In genomic region chr11:119650251-119650650, GRCh38 we compare ENCODE assay signal across 20 cellular contexts.
"Had no signal": no experiment of that assay in that cellular context is flagged by ENCODE, and none has a peak within 500 bp of the region (broad histone marks: within the 10 kb centered on the region; RNA-seq: fewer than 3 reads in every experiment).

No MANE protein-coding gene starts in this region.

- H3K4me1 Mint-ChIP-seq: naive thymus-derived CD8-positive, alpha-beta T cell; stimulated activated effector memory CD8-positive, alpha-beta T cell treated with anti-CD3 and anti-CD28 coated beads, Interleukin-12 subunit alpha, Interleukin-12 subunit beta, amount 100 ng/mL, for 72 hours; stimulated activated naive CD8-positive, alpha-beta T cell treated with anti-CD3 and anti-CD28 coated beads, Interleukin-15, amount 100 ng/mL, for 72 hours had no signal

- DNase-seq: activated CD4-positive, alpha-beta T cell treated with anti-CD3 and anti-CD28 coated beads for 4 hours; activated CD4-positive, alpha-beta T cell treated with anti-CD3 and anti-CD28 coated beads, Interleukin-2, amount 50 U/mL, for 48 hours; activated CD4-positive, CD25-positive, alpha-beta regulatory T cell; activated naive CD4-positive, alpha-beta T cell treated with Interleukin-2 at 50 U/mL for 16 hours; activated T-cell treated with anti-CD3 and anti-CD28 coated beads, Interleukin-2, amount 50 U/mL, for 48 hours; amygdala; cerebellar nuclear complex; kidney; left lung; naive thymus-derived CD8-positive, alpha-beta T cell; small intestine; stimulated activated CD4-positive, alpha-beta T cell treated with anti-CD3 and anti-CD28 coated beads, Interleukin-2, amount 100 ng/mL, for 24 hours; stimulated activated naive CD8-positive, alpha-beta T cell treated with anti-CD3 and anti-CD28 coated beads, Interleukin-15, amount 100 ng/mL, for 72 hours; T1000; tibial artery had no signal

- H3K36me3 Mint-ChIP-seq: mesothelial cell of epicardium; naive thymus-derived CD8-positive, alpha-beta T cell had no signal

- ATAC-seq: left lung; naive thymus-derived CD8-positive, alpha-beta T cell; sciatic nerve; stimulated activated effector memory CD8-positive, alpha-beta T cell treated with anti-CD3 and anti-CD28 coated beads, Interleukin-12 subunit alpha, Interleukin-12 subunit beta, amount 100 ng/mL, for 72 hours; stimulated activated naive CD8-positive, alpha-beta T cell treated with anti-CD3 and anti-CD28 coated beads, Interleukin-15, amount 100 ng/mL, for 72 hours had no signal

- H3K9me3 Mint-ChIP-seq: mesothelial cell of epicardium; naive thymus-derived CD8-positive, alpha-beta T cell; stimulated activated effector memory CD8-positive, alpha-beta T cell treated with anti-CD3 and anti-CD28 coated beads, Interleukin-12 subunit alpha, Interleukin-12 subunit beta, amount 100 ng/mL, for 72 hours had no signal

- H3K4me3 Mint-ChIP-seq: mesothelial cell of epicardium; naive thymus-derived CD8-positive, alpha-beta T cell; stimulated activated effector memory CD8-positive, alpha-beta T cell treated with anti-CD3 and anti-CD28 coated beads, Interleukin-12 subunit alpha, Interleukin-12 subunit beta, amount 100 ng/mL, for 72 hours; stimulated activated naive CD8-positive, alpha-beta T cell treated with anti-CD3 and anti-CD28 coated beads, Interleukin-15, amount 100 ng/mL, for 72 hours had no signal

- H3K4me1 ChIP-seq: left lung, tibial artery had no signal

- H3K27ac ChIP-seq: coronary artery, epithelial cell of prostate, left lung, tibial artery had no signal

- H3K27ac Mint-ChIP-seq: mesothelial cell of epicardium; naive thymus-derived CD8-positive, alpha-beta T cell; stimulated activated effector memory CD8-positive, alpha-beta T cell treated with anti-CD3 and anti-CD28 coated beads, Interleukin-12 subunit alpha, Interleukin-12 subunit beta, amount 100 ng/mL, for 72 hours; stimulated activated naive CD8-positive, alpha-beta T cell treated with anti-CD3 and anti-CD28 coated beads, Interleukin-15, amount 100 ng/mL, for 72 hours had no signal
